22 cellular contexts compared by ENCODE assay signal in the genomic region with DNA sequence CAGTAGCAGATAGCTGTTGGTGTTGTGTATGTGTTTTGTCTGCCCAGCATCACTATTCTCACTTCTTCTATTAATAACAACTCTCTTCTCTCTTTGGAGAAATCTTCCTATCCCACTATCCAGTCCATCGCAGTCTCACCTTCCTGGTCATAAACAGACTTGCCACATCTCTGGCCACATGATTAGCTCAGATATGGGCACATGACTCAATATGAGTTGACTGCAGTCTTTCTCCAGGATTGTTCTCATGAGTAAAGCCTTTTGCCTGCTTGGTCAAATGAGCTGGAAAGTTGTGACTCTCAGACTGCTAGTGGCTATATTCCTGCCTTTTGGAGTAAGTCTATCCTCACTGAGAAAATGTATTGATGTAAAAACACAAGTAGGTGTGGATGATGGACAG.
"Had no signal": no experiment of that assay in that cellular context is flagged by ENCODE, and none has a peak within 500 bp of the region (broad histone marks: within the 10 kb centered on the region; RNA-seq: fewer than 3 reads in every experiment).

No MANE protein-coding gene starts in this region.

- ATAC-seq: activated CD8-positive, alpha-beta memory T cell treated with anti-CD3 and anti-CD28 coated beads, Interleukin-2, amount 10 ng/mL, durations not matched to agents 7 days and 5 days; heart left ventricle; left lung; right lobe of liver; stimulated activated naive B cell treated with anti-CD40 and anti-IgM and Interleukin-4, amounts not matched to agents 10 μg/mL and 1 μg/mL and 100 μg/mL, for 72 hours had no signal

- H3K27me3 Mint-ChIP-seq: activated T-cell treated with anti-CD3 and anti-CD28 coated beads, Interleukin-2, amount 50 U/mL, for 24 hours had no signal

- DNase-seq: activated CD4-positive, alpha-beta T cell treated with anti-CD3 and anti-CD28 coated beads, Interleukin-2, amount 50 U/mL, for 48 hours; activated CD4-positive, CD25-positive, alpha-beta regulatory T cell treated with anti-CD3 and anti-CD28 coated beads, Interleukin-2, amount 50 U/mL, for 72 hours; activated CD8-positive, alpha-beta memory T cell treated with anti-CD3 and anti-CD28 coated beads, Interleukin-2, amount 10 ng/mL, durations not matched to agents 7 days and 5 days; activated effector memory CD4-positive, alpha-beta T cell treated with Interleukin-2 at 50 U/mL for 16 hours; activated T-cell treated with anti-CD3 and anti-CD28 coated beads, Interleukin-2, amount 50 U/mL, for 24 hours; caudate nucleus; cortex of kidney; effector memory CD4-positive, alpha-beta T cell; heart left ventricle; left lung; occipital lobe; right lobe of liver; spleen; stimulated activated CD4-positive, alpha-beta T cell treated with anti-CD3 and anti-CD28 coated beads, Interleukin-1b, Interleukin-23, amount 100 ng/mL, for 48 hours; stimulated activated naive B cell treated with anti-CD40 and anti-IgM and Interleukin-4, amounts not matched to agents 10 μg/mL and 1 μg/mL and 100 μg/mL, for 72 hours; T-helper 2 cell had no signal

- H3K27me3 ChIP-seq: esophagus muscularis mucosa, heart left ventricle, left lung, right lobe of liver, spleen, tibial nerve had no signal

- H3K27ac Mint-ChIP-seq: activated naive CD8-positive, alpha-beta T cell; activated T-cell treated with anti-CD3 and anti-CD28 coated beads, Interleukin-2, amount 50 U/mL, for 24 hours; memory B cell; nephron; progenitor cell of endocrine pancreas; stimulated activated naive B cell treated with anti-CD40 and anti-IgM and Interleukin-4, amounts not matched to agents 10 μg/mL and 1 μg/mL and 100 μg/mL, for 72 hours had no signal

- H3K9me3 ChIP-seq: esophagus muscularis mucosa, left lung, right lobe of liver had no signal

- H3K27ac ChIP-seq: esophagus muscularis mucosa, heart left ventricle, left lung, right lobe of liver, spleen, tibial nerve had no signal

- H3K36me3 ChIP-seq: esophagus muscularis mucosa, heart left ventricle, left lung, right lobe of liver, spleen, tibial nerve had no signal

- H3K4me3 ChIP-seq: esophagus muscularis mucosa, heart left ventricle, left lung, right lobe of liver, spleen, tibial nerve had no signal

- H3K4me1 ChIP-seq: esophagus muscularis mucosa, heart left ventricle, left lung, right lobe of liver, tibial nerve had no signal

- H3K9me3 Mint-ChIP-seq: stimulated activated naive B cell treated with anti-CD40 and anti-IgM and Interleukin-4, amounts not matched to agents 10 μg/mL and 1 μg/mL and 100 μg/mL, for 72 hours had no signal

- H3K4me3 Mint-ChIP-seq: activated CD8-positive, alpha-beta memory T cell treated with anti-CD3 and anti-CD28 coated beads, Interleukin-2, amount 10 ng/mL, durations not matched to agents 7 days and 5 days; activated naive CD8-positive, alpha-beta T cell; activated T-cell treated with anti-CD3 and anti-CD28 coated beads, Interleukin-2, amount 50 U/mL, for 24 hours; memory B cell; nephron; stimulated activated naive B cell treated with anti-CD40 and anti-IgM and Interleukin-4, amounts not matched to agents 10 μg/mL and 1 μg/mL and 100 μg/mL, for 72 hours had no signal

- H3K36me3 Mint-ChIP-seq: activated naive CD8-positive, alpha-beta T cell; memory B cell had no signal
